Comparison of ENCODE assay signal across 9 cellular contexts in the genomic region with DNA sequence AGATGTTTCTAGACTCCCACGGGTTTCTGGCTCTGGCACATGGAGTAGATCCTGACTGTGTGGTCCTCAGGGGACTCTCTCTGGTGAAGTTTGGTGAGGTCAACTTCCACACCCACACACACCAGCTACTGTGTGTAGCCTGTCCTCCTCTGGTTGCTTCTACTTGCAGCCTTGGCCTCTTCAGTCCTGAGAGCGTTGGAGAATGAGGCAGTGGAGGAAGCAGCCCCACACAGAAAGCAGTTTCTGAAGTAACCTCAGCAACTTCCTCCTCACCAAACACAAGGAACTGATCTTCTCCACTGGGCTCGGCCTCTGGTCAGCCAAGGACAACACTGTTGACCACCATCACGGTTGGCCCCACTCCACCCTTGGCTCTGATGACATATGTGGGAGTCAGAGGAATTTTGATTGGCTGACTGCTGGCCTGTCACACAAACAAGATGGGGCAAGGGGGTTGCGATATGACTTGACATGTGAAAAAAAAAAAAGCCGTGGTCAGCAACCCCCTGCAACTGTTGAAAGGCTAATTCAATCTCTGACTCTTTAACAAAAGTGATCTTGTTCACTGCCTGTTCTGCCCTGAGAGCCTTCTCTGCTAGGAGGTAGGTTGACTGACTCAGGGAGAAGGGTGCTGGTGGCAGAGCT. TPM values are rescaled to one million over a fixed set of nuclear protein-coding genes. Genes with fewer than 3 reads are reported as not detected.
A peak's percentile ranks its signal among the peaks of the same experiment; 100 is the strongest.
DNase-seq lines count a peak whose midpoint lies in the region; ATAC-seq, FAIRE-seq and TF ChIP-seq lines count a peak whose summit lies in the region.
"Had no signal": no experiment of that assay in that cellular context is flagged by ENCODE, and none has a peak within 500 bp of the region (broad histone marks: within the 10 kb centered on the region; RNA-seq: fewer than 3 reads in every experiment).

No MANE protein-coding gene starts in this region.

- no peak for TF ChIP-seq CTCF in activated B cell treated with CpG ODN at 0.5 μM for 24 hours (IDR thresholded peaks at IDR 0.05)
- TF ChIP-seq CTCF in upper lobe of left lung (IDR thresholded peaks at IDR 0.05): no peak

- peaks cover 2 to 3% of the 10 kb centered on the region in 2 donors for H3K36me3 Mint-ChIP-seq in activated T-cell treated with anti-CD3 and anti-CD28 coated beads, Interleukin-2, amount 50 U/mL, for 72 hours (ENCODE audit: insufficient read depth in 2 of 2)
- no peaks in the 10 kb centered on the region for H3K36me3 Mint-ChIP-seq in activated T-cell treated with anti-CD3 and anti-CD28 coated beads, Interleukin-2, amount 50 U/mL, for 4 hours (ENCODE audit: insufficient read depth)
- H3K36me3 Mint-ChIP-seq in activated B cell treated with CpG ODN at 0.5 μM for 24 hours (ENCODE audit: low read depth) (no peaks in the 10 kb centered on the region), immature natural killer cell (no peaks in the 10 kb centered on the region)

- H3K4me3 ChIP-seq in upper lobe of left lung: no peak overlapping the region

- H3K4me3 Mint-ChIP-seq in activated T-cell treated with anti-CD3 and anti-CD28 coated beads, Interleukin-2, amount 50 U/mL, for 72 hours: peak overlapping the region; percentile 57 to 61
- no peak overlapping the region for H3K4me3 Mint-ChIP-seq in activated T-cell treated with anti-CD3 and anti-CD28 coated beads, Interleukin-2, amount 50 U/mL, for 4 hours
- H3K4me3 Mint-ChIP-seq in activated B cell treated with CpG ODN at 0.5 μM for 24 hours (peak overlapping the region; percentile 62), immature natural killer cell (no peak overlapping the region)

- intact Hi-C loops in activated B cell treated with CpG ODN at 0.5 μM for 24 hours (cut with micrococcal nuclease): loop anchor here (10.0 kb wide), 1 partner anchor 500 kb away; a partner anchor contains a TSS

- H3K27me3 ChIP-seq in upper lobe of left lung: no peaks in the 10 kb centered on the region

- CTCF ChIA-PET in activated B cell treated with CpG ODN at 0.5 μM for 24 hours (lab: Charles Lee): interaction anchor here (0.6 to 1.8 kb wide), 4 partner anchors 10 to 184 kb away, joined by 3 to 5 read pairs (median 4); no protein-coding TSS in a partner anchor

- peaks cover 32% of the 10 kb centered on the region for H3K27me3 Mint-ChIP-seq in activated T-cell treated with anti-CD3 and anti-CD28 coated beads, Interleukin-2, amount 50 U/mL, for 72 hours (ENCODE audit: low read depth)
- H3K27me3 Mint-ChIP-seq in activated T-cell treated with anti-CD3 and anti-CD28 coated beads, Interleukin-2, amount 50 U/mL, for 4 hours (ENCODE audit: low read depth): peaks cover 13% of the 10 kb centered on the region
- no peaks in the 10 kb centered on the region for H3K27me3 Mint-ChIP-seq in activated B cell treated with CpG ODN at 0.5 μM for 24 hours
- H3K27me3 Mint-ChIP-seq in immature natural killer cell (ENCODE audit: low read depth in 3 of 3): peaks cover 0 to 2% (median 0%) of the 10 kb centered on the region in 3 donors

- H3K4me1 ChIP-seq in upper lobe of left lung: peaks cover 0 to 7% (median 2%) of the 10 kb centered on the region in 4 donors

- peak in 1 of 4 donors; percentile 61 for TF ChIP-seq POLR2A in upper lobe of left lung (IDR thresholded peaks at IDR 0.05)

- no peak for TF ChIP-seq EP300 in upper lobe of left lung (IDR thresholded peaks at IDR 0.05)

- 62 to 85% methylated on average over 2 to 6 of the region's 6 CpGs for WGBS in upper lobe of left lung, 2 donors

- POLR2A ChIA-PET in activated B cell treated with CpG ODN at 0.5 μM for 24 hours (lab: Charles Lee): interaction anchor here (0.6 to 2.6 kb wide), 8 partner anchors 10 to 82 kb away, joined by 3 to 13 read pairs (median 4); a partner anchor contains a TSS

- H3K9me3 ChIP-seq in upper lobe of left lung: no peaks in the 10 kb centered on the region

- H3K27ac ChIP-seq in upper lobe of left lung: peak overlapping the region in 3 of 4 donors; percentile 16 to 64 (median 18)

- no peaks in the 10 kb centered on the region for H3K36me3 ChIP-seq in upper lobe of left lung

- DNase-seq in activated T-cell treated with anti-CD3 and anti-CD28 coated beads, Interleukin-2, amount 50 U/mL, for 72 hours: peak; percentile 55 to 56
- no peak for DNase-seq in activated T-cell treated with anti-CD3 and anti-CD28 coated beads, Interleukin-2, amount 50 U/mL, for 4 hours
- peak; percentile 32 for DNase-seq in activated B cell treated with CpG ODN at 0.5 μM for 24 hours
- DNase-seq in upper lobe of left lung: peak in 1 of 2 donors; percentile 58
- DNase-seq in immature natural killer cell: no peak
- DNase-seq in HTR-8/SVneo (ENCODE audit: insufficient read length, low spot score): no peak
- no peak for DNase-seq in NCI-H1092 (lab: John Stamatoyannopoulos, UW)

- peak overlapping the region; percentile 36 for H3K27ac Mint-ChIP-seq in activated T-cell treated with anti-CD3 and anti-CD28 coated beads, Interleukin-2, amount 50 U/mL, for 72 hours
- peak overlapping the region; percentile 89 for H3K27ac Mint-ChIP-seq in activated B cell treated with CpG ODN at 0.5 μM for 24 hours
- no peak overlapping the region for H3K27ac Mint-ChIP-seq in immature natural killer cell

- peaks cover 0 to 4% of the 10 kb centered on the region in 2 donors for H3K9me3 Mint-ChIP-seq in activated T-cell treated with anti-CD3 and anti-CD28 coated beads, Interleukin-2, amount 50 U/mL, for 72 hours
- no peaks in the 10 kb centered on the region for H3K9me3 Mint-ChIP-seq in activated T-cell treated with anti-CD3 and anti-CD28 coated beads, Interleukin-2, amount 50 U/mL, for 4 hours
- H3K9me3 Mint-ChIP-seq in activated B cell treated with CpG ODN at 0.5 μM for 24 hours: no peaks in the 10 kb centered on the region
- H3K9me3 Mint-ChIP-seq in immature natural killer cell: peaks cover 0 to 10% (median 0%) of the 10 kb centered on the region in 6 donors

- ATAC-seq in activated T-cell treated with anti-CD3 and anti-CD28 coated beads, Interleukin-2, amount 50 U/mL, for 72 hours (replicated peaks in 1 of 2): peak; percentile 71 to 76
- no peak for ATAC-seq in activated T-cell treated with anti-CD3 and anti-CD28 coated beads, Interleukin-2, amount 50 U/mL, for 4 hours
- ATAC-seq in HG03095 (IDR thresholded peaks at IDR 0.05; ENCODE audit: unreplicated experiment) (peak; percentile 54), activated B cell treated with CpG ODN at 0.5 μM for 24 hours (ENCODE audit: low read depth) (peak; percentile 18), upper lobe of left lung (ENCODE audit: low FRiP score in 2 of 2) (peak; percentile 57 to 83)

- FAIRE-seq in HTR-8/SVneo (lab: Jason Lieb, UNC): no peak

- H3K4me1 Mint-ChIP-seq in activated T-cell treated with anti-CD3 and anti-CD28 coated beads, Interleukin-2, amount 50 U/mL, for 72 hours (ENCODE audit: low read depth): peaks cover 38% of the 10 kb centered on the region
- H3K4me1 Mint-ChIP-seq in activated T-cell treated with anti-CD3 and anti-CD28 coated beads, Interleukin-2, amount 50 U/mL, for 4 hours (ENCODE audit: low read depth): peaks cover 10% of the 10 kb centered on the region
- peaks cover 74% of the 10 kb centered on the region for H3K4me1 Mint-ChIP-seq in activated B cell treated with CpG ODN at 0.5 μM for 24 hours
- no peaks in the 10 kb centered on the region for H3K4me1 Mint-ChIP-seq in immature natural killer cell

RNA-seq across cellular contexts. Expression of a gene that starts 19.6 kb away (rescaled TPM):
- 1 to 10 TPM; 2.4 to 2.5 TPM for total RNA-seq in activated T-cell treated with anti-CD3 and anti-CD28 coated beads, Interleukin-2, amount 50 U/mL, for 72 hours
- 1 to 10 TPM; 1.8 to 4.7 (median 2.0) TPM for total RNA-seq in activated T-cell treated with anti-CD3 and anti-CD28 coated beads, Interleukin-2, amount 50 U/mL, for 4 hours
- 31.2 and 31.7 TPM in 2 replicates for total RNA-seq in activated B cell treated with CpG ODN at 0.5 μM for 24 hours
- 10 to 100 TPM in 5 of 6 donors, 1 to 10 TPM in 1; 4.2 to 27.8 (median 14.4) TPM for total RNA-seq in upper lobe of left lung
- polyA plus RNA-seq in immature natural killer cell: 1 to 10 TPM; 1.1 to 7.4 (median 6.2) TPM
- total RNA-seq: renal cortical epithelial cell had no signal

RNA-seq across cellular contexts. Expression of a gene that starts 52.7 kb away (rescaled TPM):
- total RNA-seq in activated T-cell treated with anti-CD3 and anti-CD28 coated beads, Interleukin-2, amount 50 U/mL, for 72 hours: under 1 TPM; 0.28 to 0.31 TPM
- total RNA-seq in activated T-cell treated with anti-CD3 and anti-CD28 coated beads, Interleukin-2, amount 50 U/mL, for 4 hours: under 1 TPM in 1 of 3 donors, not detected in 2; 0.18 TPM
- total RNA-seq in activated B cell treated with CpG ODN at 0.5 μM for 24 hours (1.3 and 1.4 TPM in 2 replicates), upper lobe of left lung (1 to 10 TPM; 1.0 to 7.8 (median 6.4) TPM)
- polyA plus RNA-seq in immature natural killer cell: not detected

Comparison
In these comparisons a context has a peak if more than half of its experiments do, and no peak if none do; other contexts are left out.
1. ATAC-seq: peak in activated T-cell treated with anti-CD3 and anti-CD28 coated beads, Interleukin-2, amount 50 U/mL, for 72 hours (2 of 2), HG03095 (single experiment), activated B cell treated with CpG ODN at 0.5 μM for 24 hours (single experiment) and upper lobe of left lung (2 of 2); none in activated T-cell treated with anti-CD3 and anti-CD28 coated beads, Interleukin-2, amount 50 U/mL, for 4 hours (0 of 2).
2. DNase-seq: peak in activated T-cell treated with anti-CD3 and anti-CD28 coated beads, Interleukin-2, amount 50 U/mL, for 72 hours (2 of 2) and activated B cell treated with CpG ODN at 0.5 μM for 24 hours (single experiment); none in activated T-cell treated with anti-CD3 and anti-CD28 coated beads, Interleukin-2, amount 50 U/mL, for 4 hours (single experiment), immature natural killer cell (0 of 3), HTR-8/SVneo (single experiment) and NCI-H1092 (single experiment).
3. H3K4me3 Mint-ChIP-seq: peak in activated T-cell treated with anti-CD3 and anti-CD28 coated beads, Interleukin-2, amount 50 U/mL, for 72 hours (2 of 2) and activated B cell treated with CpG ODN at 0.5 μM for 24 hours (single experiment); none in activated T-cell treated with anti-CD3 and anti-CD28 coated beads, Interleukin-2, amount 50 U/mL, for 4 hours (single experiment) and immature natural killer cell (0 of 5).
4. H3K27ac Mint-ChIP-seq: peak in activated T-cell treated with anti-CD3 and anti-CD28 coated beads, Interleukin-2, amount 50 U/mL, for 72 hours (single experiment) and activated B cell treated with CpG ODN at 0.5 μM for 24 hours (single experiment); none in immature natural killer cell (0 of 6).